ENCODE assay signal across 1 cellular context in genomic region chr1:52667290-52667689, GRCh38.
TF ChIP-seq lines count a peak whose summit lies in the region.

No MANE protein-coding gene starts in this region.

TF ChIP-seq in HepG2, 621 proteins besides CTCF, POLR2A, EP300 and RAD21:
- TF ChIP-seq ZSCAN25 (CRISPR knock-in tag; IDR thresholded peaks at IDR 0.05): no peak
- TF ChIP-seq CREB1 (IDR thresholded peaks at IDR 0.05): peak; percentile 84
- no peak for TF ChIP-seq CREB1 (CRISPR knock-in tag; IDR thresholded peaks at IDR 0.05)
- TF ChIP-seq ATF1 (CRISPR knock-in tag; IDR thresholded peaks at IDR 0.05): no peak
TF ChIP-seq in HepG2: peak in this region for 1.
